In the genomic region with DNA sequence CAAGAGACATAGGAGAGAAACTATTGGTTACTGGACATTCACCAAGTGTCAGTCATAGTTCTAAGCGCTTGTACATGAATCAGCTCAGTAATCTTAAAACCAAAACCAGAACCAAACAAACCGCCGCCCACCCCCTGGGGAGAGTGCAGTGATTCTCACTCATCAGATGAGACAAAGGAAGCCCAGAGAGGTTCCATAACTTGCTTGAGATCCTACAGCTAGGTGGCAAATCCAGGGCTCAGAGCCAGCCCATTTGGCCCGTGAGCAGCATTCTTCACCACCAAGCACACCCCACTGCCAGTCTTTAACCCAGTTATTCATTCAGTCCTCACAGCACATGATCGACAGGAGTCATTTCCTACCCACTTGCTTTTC, we compare ENCODE assay signal across 8 cellular contexts. TPM values are rescaled to one million over a fixed set of nuclear protein-coding genes. Genes with fewer than 3 reads are reported as not detected.
DNase-seq lines count a peak whose midpoint lies in the region; ATAC-seq and TF ChIP-seq lines count a peak whose summit lies in the region.

No MANE protein-coding gene starts in this region.

- POLR2A ChIA-PET in Panc1 (lab: Charles Lee): interaction anchor here (0.6 to 1.1 kb wide), 2 partner anchors 37 to 55 kb away, joined by 4 to 5 read pairs; partner anchors contain the start of gene RGS9

- ATAC-seq in GM18867 (IDR thresholded peaks at IDR 0.05; ENCODE audit: unreplicated experiment) (peak; percentile 74), HG03039 (IDR thresholded peaks at IDR 0.05; ENCODE audit: unreplicated experiment) (peak; percentile 77), Panc1 (peak; percentile 75)

- no peaks in the 10 kb centered on the region for H3K27me3 ChIP-seq in ACC112 (ENCODE audit: insufficient read depth, low read length)
- H3K27me3 ChIP-seq in Panc1 (ENCODE audit: control insufficient read depth, insufficient read depth, low read length): no peaks in the 10 kb centered on the region

- H3K36me3 ChIP-seq in ACC112 (ENCODE audit: insufficient read depth, low read length): no peaks in the 10 kb centered on the region
- H3K36me3 ChIP-seq in Panc1 (ENCODE audit: control insufficient read depth, insufficient read depth, low read length): no peaks in the 10 kb centered on the region

- H3K27ac Mint-ChIP-seq in activated naive CD4-positive, alpha-beta T cell treated with anti-CD3 and anti-CD28 coated beads, Interleukin-2, amount 10 ng/mL, durations not matched to agents 7 days and 5 days: peak overlapping the region; percentile 90

- TF ChIP-seq CTCF in Panc1 (IDR thresholded peaks at IDR 0.05): no peak

- H3K27me3 Mint-ChIP-seq in activated naive CD4-positive, alpha-beta T cell treated with anti-CD3 and anti-CD28 coated beads, Interleukin-2, amount 10 ng/mL, durations not matched to agents 7 days and 5 days: peaks cover 22% of the 10 kb centered on the region

- no peaks in the 10 kb centered on the region for H3K36me3 Mint-ChIP-seq in activated naive CD4-positive, alpha-beta T cell treated with anti-CD3 and anti-CD28 coated beads, Interleukin-2, amount 10 ng/mL, durations not matched to agents 7 days and 5 days

- intact Hi-C loops in Panc1 (cut with micrococcal nuclease; ENCODE audit: unreplicated experiment): no loop called here

- H3K4me1 Mint-ChIP-seq in activated naive CD4-positive, alpha-beta T cell treated with anti-CD3 and anti-CD28 coated beads, Interleukin-2, amount 10 ng/mL, durations not matched to agents 7 days and 5 days: peaks cover 25% of the 10 kb centered on the region

- DNase-seq in Panc1 (ENCODE audit: low read depth, low spot score) (peak; percentile 62), hepatic stellate cell (ENCODE audit: low spot score) (peak; percentile 74), SK-N-DZ (ENCODE audit: low spot score) (no peak)
- DNase-seq in activated naive CD4-positive, alpha-beta T cell treated with anti-CD3 and anti-CD28 coated beads, Interleukin-2, amount 10 ng/mL, durations not matched to agents 7 days and 5 days: peak; percentile 75
- DNase-seq in stimulated activated CD4-positive, alpha-beta T cell treated with anti-CD3 and anti-CD28 coated beads, Interleukin-12 subunit alpha, Interleukin-12 subunit beta, amount 100 ng/mL, for 24 hours (ENCODE audit: low read depth in 2 of 2): peak; percentile 58 to 82

- no peaks in the 10 kb centered on the region for H3K79me2 ChIP-seq in ACC112 (ENCODE audit: control insufficient read depth, insufficient read depth, low read length, unreplicated experiment)

- H3K4me3 Mint-ChIP-seq in activated naive CD4-positive, alpha-beta T cell treated with anti-CD3 and anti-CD28 coated beads, Interleukin-2, amount 10 ng/mL, durations not matched to agents 7 days and 5 days: peak overlapping the region; percentile 82

- no TSS peak for BruUV-seq in Panc1 (replicated peaks; lab: Mats Ljungman, UMichigan)

- no peaks in the 10 kb centered on the region for H3K9me3 ChIP-seq in Panc1 (ENCODE audit: control insufficient read depth, insufficient read depth, low read depth, low read length)

- CTCF ChIA-PET in Panc1 (lab: Charles Lee): interaction anchor here (0.5 to 1.2 kb wide), 5 partner anchors 21 to 50 kb away, joined by 4 to 5 read pairs (median 5); partner anchors contain the start of gene RGS9
- CTCF ChIA-PET in activated naive CD4-positive, alpha-beta T cell treated with anti-CD3 and anti-CD28 coated beads, Interleukin-2, amount 10 ng/mL, durations not matched to agents 7 days and 5 days (lab: Charles Lee): interaction anchor here (0.8 to 2.7 kb wide), 25 partner anchors 9 to 162 kb away, joined by 3 to 9 read pairs (median 4); partner anchors contain the start of gene RGS9

- H3K4me1 ChIP-seq in ACC112 (ENCODE audit: control insufficient read depth, insufficient read depth, low read length, unreplicated experiment) (peaks cover 5% of the 10 kb centered on the region), Panc1 (ENCODE audit: control insufficient read depth, insufficient read depth, low read length) (no peaks in the 10 kb centered on the region)

- H3K4me3 ChIP-seq in ACC112 (ENCODE audit: low read depth, low read length): peak overlapping the region; percentile 83
- peak overlapping the region; percentile 48 to 69 for H3K4me3 ChIP-seq in Panc1 (ENCODE audit: low read depth in 2 of 2, low read length in 2 of 2)

- H3K27ac ChIP-seq in ACC112 (ENCODE audit: low read depth, low read length) (peak overlapping the region; percentile 89), Panc1 (ENCODE audit: low read length) (peak overlapping the region; percentile 72)

- H3K9me3 Mint-ChIP-seq in activated naive CD4-positive, alpha-beta T cell treated with anti-CD3 and anti-CD28 coated beads, Interleukin-2, amount 10 ng/mL, durations not matched to agents 7 days and 5 days: no peaks in the 10 kb centered on the region

- H2AFZ ChIP-seq in ACC112 (ENCODE audit: low read length, unreplicated experiment): peak overlapping the region; percentile 73

- in situ Hi-C loops in Panc1 (cut with HindIII; ENCODE audit: low pct_unique_long_range_greater_than_20kb, low sequenced_read_pairs): no loop called here

RNA-seq across cellular contexts. Expression of gene RGS9, which starts 37.2 kb away (rescaled TPM):
- total RNA-seq in Panc1 (2021; ENCODE audit: unreplicated experiment): 3.3 TPM
- polyA plus RNA-seq in Panc1 (2012; ENCODE audit: insufficient read length): 3.5 TPM
- polyA plus RNA-seq in SK-N-DZ (2014; cell fraction: cytosol; rRNA removed): 9.5 and 11.6 TPM in 2 replicates
- 5.3 and 5.7 TPM in 2 replicates for polyA plus RNA-seq in SK-N-DZ (2014; cell fraction: nucleus; rRNA removed)

RNA-seq across cellular contexts. Expression of gene GNA13, which starts 43.4 kb away (rescaled TPM):
- total RNA-seq in Panc1 (2021; ENCODE audit: unreplicated experiment): 35.6 TPM
- 13.7 TPM for polyA plus RNA-seq in Panc1 (2012; ENCODE audit: insufficient read length)
- 48.0 and 50.7 TPM in 2 replicates for polyA plus RNA-seq in SK-N-DZ (2014; cell fraction: cytosol; rRNA removed)
- polyA plus RNA-seq in SK-N-DZ (2014; cell fraction: nucleus; rRNA removed): 21.3 and 23.7 TPM in 2 replicates
